ENCODE assay signal across 1 cellular context in genomic region chr2:54446625-54447024, GRCh38.
TF ChIP-seq lines count a peak whose summit lies in the region.

No MANE protein-coding gene starts in this region.

TF ChIP-seq in HepG2, 621 proteins besides CTCF, POLR2A, EP300 and RAD21 (continues in another document):
- TF ChIP-seq ZFX (CRISPR knock-in tag; IDR thresholded peaks at IDR 0.05; ENCODE audit: low read depth) (peak; percentile 42), ZNF142 (CRISPR knock-in tag; IDR thresholded peaks at IDR 0.05) (no peak), POLR2AphosphoS2 (IDR thresholded peaks at IDR 0.05; ENCODE audit: low read depth, low read length) (no peak), ZKSCAN8 (CRISPR knock-in tag; IDR thresholded peaks at IDR 0.05; ENCODE audit: borderline replicate concordance) (0 out of 2 replicates have a peak, but pooled peaks have one; percentile 20), HNF4A (CRISPR knock-in tag; IDR thresholded peaks at IDR 0.05) (peak; percentile 47), THAP11 (CRISPR knock-in tag; IDR thresholded peaks at IDR 0.05) (peak; percentile 11; the same call in 1 of the 2 replicates), CREM (IDR thresholded peaks at IDR 0.05) (peak; percentile 79), CREM (CRISPR knock-in tag; IDR thresholded peaks at IDR 0.05) (no peak), TCF7 (IDR thresholded peaks at IDR 0.05; ENCODE audit: low read depth) (peak; percentile 91), XRCC5 (optimal IDR thresholded peaks at IDR 0.05; ENCODE audit: low read length) (no peak), ZSCAN25 (CRISPR knock-in tag; IDR thresholded peaks at IDR 0.05) (peak; percentile 89), TEAD3 (CRISPR knock-in tag; optimal IDR thresholded peaks at IDR 0.05; ENCODE audit: borderline replicate concordance) (peak; percentile 74), TBP (CRISPR knock-in tag; IDR thresholded peaks at IDR 0.05) (no peak), PHF8 (CRISPR knock-in tag; IDR thresholded peaks at IDR 0.05) (no peak), BCL6 (CRISPR knock-in tag; IDR thresholded peaks at IDR 0.05) (peak; percentile 44; the same call in 1 of the 2 replicates), ARID5B (CRISPR knock-in tag; IDR thresholded peaks at IDR 0.05) (peak; percentile 84), ZGPAT (CRISPR knock-in tag; IDR thresholded peaks at IDR 0.05) (peak; percentile 20; the same call in 1 of the 2 replicates), SOX6 (IDR thresholded peaks at IDR 0.05) (no peak), SOX6 (CRISPR knock-in tag; IDR thresholded peaks at IDR 0.05) (no peak), ISL2 (CRISPR knock-in tag; IDR thresholded peaks at IDR 0.05) (peak; percentile 71), ZNF503 (CRISPR knock-in tag; IDR thresholded peaks at IDR 0.05) (peak; percentile 29; the same call in 1 of the 2 replicates), ZBED4 (CRISPR knock-in tag; IDR thresholded peaks at IDR 0.05; ENCODE audit: borderline replicate concordance) (no peak), ZNF232 (CRISPR knock-in tag; IDR thresholded peaks at IDR 0.05; ENCODE audit: borderline replicate concordance) (no peak), PHF5A (CRISPR knock-in tag; IDR thresholded peaks at IDR 0.05; ENCODE audit: low read depth, unreplicated experiment) (no peak), SPEN (CRISPR knock-in tag; IDR thresholded peaks at IDR 0.05; ENCODE audit: low read depth) (no peak), TBX2 (CRISPR knock-in tag; IDR thresholded peaks at IDR 0.05; ENCODE audit: borderline replicate concordance) (peak; percentile 78; the same call in 1 of the 2 replicates), HNF1A (IDR thresholded peaks at IDR 0.05; ENCODE audit: low read depth) (0 out of 2 replicates have a peak, but pooled peaks have one; percentile 23), HNF1A (CRISPR knock-in tag; IDR thresholded peaks at IDR 0.05; ENCODE audit: borderline replicate concordance) (no peak; the same call in 1 of the 2 replicates), FOXA1 (IDR thresholded peaks at IDR 0.05) (no peak), FOXA1 (CRISPR knock-in tag; IDR thresholded peaks at IDR 0.05) (peak; percentile 45; the same call in 1 of the 2 replicates), ZBTB7B (CRISPR knock-in tag; IDR thresholded peaks at IDR 0.05) (0 out of 2 replicates have a peak, but pooled peaks have one; percentile 43), MAZ (IDR thresholded peaks at IDR 0.05; ENCODE audit: borderline replicate concordance, low read depth, low read length) (no peak), MAZ (CRISPR knock-in tag; IDR thresholded peaks at IDR 0.05; ENCODE audit: low read depth) (no peak), ZNF33A (CRISPR knock-in tag; IDR thresholded peaks at IDR 0.05; ENCODE audit: borderline replicate concordance) (no peak), HOMEZ (CRISPR knock-in tag; IDR thresholded peaks at IDR 0.05; ENCODE audit: low read depth) (0 out of 2 replicates have a peak, but pooled peaks have one; percentile 29), NFIC (IDR thresholded peaks at IDR 0.05; ENCODE audit: low read length) (peak; percentile 25; the same call in 1 of the 2 replicates)
